24 cellular contexts compared by ENCODE assay signal in genomic region chr5:95327211-95327610, GRCh38. TPM values are rescaled to one million over a fixed set of nuclear protein-coding genes. Genes with fewer than 3 reads are reported as not detected.
DNase-seq lines count a peak whose midpoint lies in the region; ATAC-seq and TF ChIP-seq lines count a peak whose summit lies in the region.
"Had no signal": no experiment of that assay in that cellular context is flagged by ENCODE, and none has a peak within 500 bp of the region (broad histone marks: within the 10 kb centered on the region; RNA-seq: fewer than 3 reads in every experiment).

No MANE protein-coding gene starts in this region.

- ATAC-seq in GM21515 (IDR thresholded peaks at IDR 0.05; ENCODE audit: unreplicated experiment) (no peak), GM19351 (IDR thresholded peaks at IDR 0.05; ENCODE audit: unreplicated experiment) (no peak), sciatic nerve (no peak)
- ATAC-seq: K562, natural killer cell had no signal

- peak overlapping the region; percentile 22 for H3K27ac ChIP-seq in HUES48 (ENCODE audit: low read depth, low read length)
- H3K27ac ChIP-seq: SK-N-MC, transverse colon had no signal

- H3K4me3 ChIP-seq in HUES48 (ENCODE audit: low read depth, low read length) (no peak overlapping the region), BE2C (ENCODE audit: low read depth, low read length) (no peak overlapping the region)
- H3K4me3 ChIP-seq: K562, SK-N-MC, transverse colon had no signal

- DNase-seq in astrocyte of the hippocampus (ENCODE audit: low read depth, low spot score): peak; percentile 61
- DNase-seq in iris pigment epithelial cell (ENCODE audit: low read depth): peak; percentile 13
- DNase-seq in BE2C: no peak
- DNase-seq in sciatic nerve (ENCODE audit: low spot score): no peak
- DNase-seq: activated CD4-positive, alpha-beta memory T cell treated with anti-CD3 and anti-CD28 coated beads, Interleukin-2, amount 10 ng/mL, durations not matched to agents 7 days and 5 days; activated CD4-positive, alpha-beta T cell treated with anti-CD3 and anti-CD28 coated beads for 1 hour; activated CD8-positive, alpha-beta memory T cell treated with anti-CD3 and anti-CD28 coated beads, Interleukin-2, amount 50 U/mL, for 4 hours; activated naive CD4-positive, alpha-beta T cell treated with anti-CD3 and anti-CD28 coated beads, Interleukin-2, amount 50 U/mL, for 16 hours; DMS79 treated with DMSO at 0.1 percent for 48 hours; effector CD4-positive, alpha-beta T cell; GOT3; HFFc6; natural killer cell; NCI-H1092; NCI-H187 treated with DMSO at 0.1 percent for 48 hours; NCI-H2171; NCI-H510A; transverse colon had no signal

- H3K27me3 ChIP-seq in HUES48 (ENCODE audit: control insufficient read depth, insufficient read depth, low read length): no peaks in the 10 kb centered on the region
- H3K27me3 ChIP-seq in BE2C: no peaks in the 10 kb centered on the region; the same call in 1 of the 2 replicates
- H3K27me3 ChIP-seq: transverse colon had no signal

- no peak for TF ChIP-seq CTCF in BE2C (IDR thresholded peaks at IDR 0.05; ENCODE audit: low read depth, low read length)

- H3K36me3 ChIP-seq in HUES48 (ENCODE audit: control insufficient read depth, insufficient read depth, low read length): no peaks in the 10 kb centered on the region
- H3K36me3 ChIP-seq in BE2C: no peaks in the 10 kb centered on the region
- H3K36me3 ChIP-seq: transverse colon had no signal

- H3K9me3 ChIP-seq in HUES48 (ENCODE audit: control insufficient read depth, insufficient read depth, low read length) (no peaks in the 10 kb centered on the region), BE2C (no peaks in the 10 kb centered on the region)
- H3K9me3 ChIP-seq: transverse colon had no signal

- no peaks in the 10 kb centered on the region for H3K4me1 ChIP-seq in HUES48 (ENCODE audit: control insufficient read depth, insufficient read depth, low read length)
- H3K4me1 ChIP-seq in BE2C: no peaks in the 10 kb centered on the region
- H3K4me1 ChIP-seq: transverse colon had no signal

- no peak overlapping the region for H3K9ac ChIP-seq in HUES48 (ENCODE audit: low read depth, low read length)

- intact Hi-C loops in sciatic nerve (cut with DNase I): no loop called here

RNA-seq across cellular contexts. Expression of gene MCTP1, which starts 42.3 kb away (rescaled TPM):
- 1.2 TPM for polyA plus RNA-seq in BE2C (2012; ENCODE audit: insufficient read depth, insufficient read length, low read depth)
- total RNA-seq in sciatic nerve: 63.1 TPM
- total RNA-seq: activated CD4-positive, alpha-beta memory T cell treated with anti-CD3 and anti-CD28 coated beads, Interleukin-2, amount 10 ng/mL, durations not matched to agents 7 days and 5 days; activated T-helper 1 cell treated with anti-CD3 and anti-CD28 coated beads, Interleukin-12 subunit alpha, Interleukin-12 subunit beta, Interleukin-2, Interleukin-4 antibody, amounts not matched to agents 30 ng/mL and 10 ng/mL and 1 ng/mL, durations not matched to agents 14 hours and 24 hours and 36 hours had no signal

Comparison
In these comparisons a context has a peak if more than half of its experiments do, and no peak if none do; other contexts are left out.
1. DNase-seq: peak in astrocyte of the hippocampus (single experiment) and iris pigment epithelial cell (single experiment); none in BE2C (single experiment) and sciatic nerve (single experiment).